Comparison of ENCODE assay signal across 15 cellular contexts in the genomic region with DNA sequence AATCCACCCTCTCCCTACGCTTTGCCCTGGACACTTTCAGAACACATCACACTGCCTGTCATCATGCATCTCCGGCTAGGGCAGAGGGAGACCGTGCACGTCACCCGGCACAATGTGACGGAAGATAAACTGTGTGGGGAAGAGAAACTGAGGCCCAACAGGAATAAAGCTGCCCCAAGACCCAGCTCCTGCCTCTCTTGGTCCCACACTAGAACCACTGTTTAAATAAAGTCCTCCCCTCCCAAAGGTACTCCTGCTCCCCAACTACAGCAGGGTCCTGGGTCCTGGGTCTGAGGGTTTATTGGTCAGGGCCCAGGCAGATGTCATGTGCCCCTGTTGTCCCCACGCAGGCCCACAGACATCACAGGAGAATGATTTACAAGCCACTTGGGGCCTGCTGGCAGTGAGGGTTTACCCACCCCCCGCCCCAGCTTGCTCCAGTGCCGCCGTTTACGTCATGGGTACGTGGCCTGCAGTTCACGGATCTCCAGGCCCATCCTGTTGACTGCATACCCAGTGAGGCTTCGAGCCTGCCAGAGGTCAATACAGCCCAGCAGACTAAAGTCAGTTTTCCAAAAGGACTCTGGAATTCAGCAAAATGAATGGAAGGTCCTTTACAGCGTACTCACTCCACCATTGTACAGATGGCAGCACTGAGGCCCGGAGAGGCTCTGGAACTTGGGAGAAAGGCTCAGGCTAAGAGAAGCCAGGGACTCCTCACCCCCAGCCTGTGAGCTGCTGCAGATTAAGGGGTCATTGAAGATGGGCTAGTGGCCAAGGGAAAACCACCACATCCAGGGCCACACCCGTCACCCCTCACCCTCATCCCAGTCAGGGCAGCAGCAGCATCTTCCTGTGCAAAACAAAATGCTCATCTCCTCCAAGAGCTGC. TPM values are rescaled to one million over a fixed set of nuclear protein-coding genes. Genes with fewer than 3 reads are reported as not detected.
DNase-seq lines count a peak whose midpoint lies in the region; ATAC-seq and TF ChIP-seq lines count a peak whose summit lies in the region.
"Had no signal": no experiment of that assay in that cellular context is flagged by ENCODE, and none has a peak within 500 bp of the region (broad histone marks: within the 10 kb centered on the region; RNA-seq: fewer than 3 reads in every experiment).

No MANE protein-coding gene starts in this region.

- H3K4me3 Mint-ChIP-seq in activated naive CD4-positive, alpha-beta T cell treated with anti-CD3 and anti-CD28 coated beads for 36 hours = no peak overlapping the region
- H3K4me3 Mint-ChIP-seq: activated T-cell treated with anti-CD3 and anti-CD28 coated beads, Interleukin-2, amount 50 U/mL, for 24 hours; GM23338; T-cell had no signal

- no peaks in the 10 kb centered on the region for H3K9me3 Mint-ChIP-seq in activated naive CD4-positive, alpha-beta T cell treated with anti-CD3 and anti-CD28 coated beads for 36 hours
- H3K9me3 Mint-ChIP-seq: activated T-cell treated with anti-CD3 and anti-CD28 coated beads, Interleukin-2, amount 50 U/mL, for 24 hours; GM23338 had no signal

- H3K4me1 ChIP-seq in left ventricle myocardium inferior (peaks cover 41% of the 10 kb centered on the region), suprapubic skin (peaks cover 4% of the 10 kb centered on the region)
- H3K4me1 ChIP-seq: psoas muscle had no signal

- H3K4me1 Mint-ChIP-seq in activated naive CD4-positive, alpha-beta T cell treated with anti-CD3 and anti-CD28 coated beads for 36 hours (ENCODE audit: low read depth) = no peaks in the 10 kb centered on the region
- H3K4me1 Mint-ChIP-seq: GM23338, T-cell had no signal

- TF ChIP-seq POLR2A in suprapubic skin (IDR thresholded peaks at IDR 0.05) = no peak

- H3K27me3 Mint-ChIP-seq in activated naive CD4-positive, alpha-beta T cell treated with anti-CD3 and anti-CD28 coated beads for 36 hours (ENCODE audit: low read depth) = no peaks in the 10 kb centered on the region
- H3K27me3 Mint-ChIP-seq: activated T-cell treated with anti-CD3 and anti-CD28 coated beads, Interleukin-2, amount 50 U/mL, for 24 hours; T-cell had no signal

- ATAC-seq in GM18502 (IDR thresholded peaks at IDR 0.05; ENCODE audit: poor library complexity, unreplicated experiment) = no peak
- ATAC-seq: mucosa of descending colon, psoas muscle, T-cell had no signal

- TF ChIP-seq CTCF in left ventricle myocardium inferior (IDR thresholded peaks at IDR 0.05; ENCODE audit: borderline replicate concordance) (no peak), suprapubic skin (IDR thresholded peaks at IDR 0.05) (no peak)

- H3K9me3 ChIP-seq in left ventricle myocardium inferior (replicated peaks) (no peaks in the 10 kb centered on the region), suprapubic skin (no peaks in the 10 kb centered on the region)
- H3K9me3 ChIP-seq: mucosa of descending colon, psoas muscle, thyroid gland had no signal

- H3K36me3 Mint-ChIP-seq in activated naive CD4-positive, alpha-beta T cell treated with anti-CD3 and anti-CD28 coated beads for 36 hours (ENCODE audit: low read depth) = peaks cover 6% of the 10 kb centered on the region

- intact Hi-C loops in activated naive CD4-positive, alpha-beta T cell treated with anti-CD3 and anti-CD28 coated beads for 36 hours (cut with micrococcal nuclease) = no loop called here
- intact Hi-C loops in left ventricle myocardium inferior (cut with micrococcal nuclease) = no loop called here

- whole genome bisulfite sequencing in suprapubic skin = 80% methylated on average over 9 of the region's 17 CpGs

- H3K27ac ChIP-seq in left ventricle myocardium inferior (replicated peaks) = peak overlapping the region; percentile 86
- H3K27ac ChIP-seq in suprapubic skin = no peak overlapping the region
- H3K27ac ChIP-seq: KMS-11, psoas muscle, thyroid gland had no signal

- no peak overlapping the region for H3K4me3 ChIP-seq in left ventricle myocardium inferior
- H3K4me3 ChIP-seq in suprapubic skin = no peak overlapping the region
- H3K4me3 ChIP-seq: GM23338, mucosa of descending colon, psoas muscle, thyroid gland had no signal

- TF ChIP-seq EP300 in suprapubic skin (IDR thresholded peaks at IDR 0.05) = no peak

- H3K36me3 ChIP-seq in left ventricle myocardium inferior (peaks cover 40% of the 10 kb centered on the region), suprapubic skin (peaks cover 33% of the 10 kb centered on the region)

- no peaks in the 10 kb centered on the region for H3K27me3 ChIP-seq in left ventricle myocardium inferior (ENCODE audit: low read depth)
- H3K27me3 ChIP-seq in suprapubic skin = no peaks in the 10 kb centered on the region
- H3K27me3 ChIP-seq: thyroid gland had no signal

- DNase-seq in activated naive CD4-positive, alpha-beta T cell treated with anti-CD3 and anti-CD28 coated beads, Interleukin-2, amount 50 U/mL, for 16 hours = peak; percentile 1
- DNase-seq in activated naive CD4-positive, alpha-beta T cell treated with anti-CD3 and anti-CD28 coated beads for 36 hours = no peak
- peak; percentile 12 for DNase-seq in left ventricle myocardium inferior
- peak; percentile 47 to 54 for DNase-seq in suprapubic skin (ENCODE audit: low spot score in 2 of 2)
- DNase-seq in glomerular visceral epithelial cell (ENCODE audit: extremely low spot score) = no peak
- DNase-seq: activated T-cell treated with anti-CD3 and anti-CD28 coated beads, Interleukin-2, amount 50 U/mL, for 24 hours; NCI-H1436; OCI-M1 had no signal

- CTCF ChIA-PET in activated naive CD4-positive, alpha-beta T cell treated with anti-CD3 and anti-CD28 coated beads for 36 hours (lab: Charles Lee) = interaction anchor here (0.6 to 2.0 kb wide), 3 partner anchors 160 to 976 kb away, joined by 3 to 5 read pairs (median 5); no protein-coding TSS in a partner anchor

- no peak overlapping the region for H3K27ac Mint-ChIP-seq in activated naive CD4-positive, alpha-beta T cell treated with anti-CD3 and anti-CD28 coated beads for 36 hours
- H3K27ac Mint-ChIP-seq: activated T-cell treated with anti-CD3 and anti-CD28 coated beads, Interleukin-2, amount 50 U/mL, for 24 hours; GM23338; T-cell had no signal

RNA-seq across cellular contexts. Expression of gene ALS2CL, which starts 23.2 kb away (rescaled TPM):
- 1 to 10 TPM; 5.1 TPM for total RNA-seq in activated naive CD4-positive, alpha-beta T cell treated with anti-CD3 and anti-CD28 coated beads for 36 hours
- 33.7 TPM for total RNA-seq in left ventricle myocardium inferior
- 100 to 1,000 TPM; 129 to 260 (median 172) TPM for total RNA-seq in suprapubic skin

RNA-seq across cellular contexts. Expression of gene TMIE, which starts 30.9 kb away (rescaled TPM):
- total RNA-seq in activated naive CD4-positive, alpha-beta T cell treated with anti-CD3 and anti-CD28 coated beads for 36 hours = 1 to 10 TPM; 1.2 to 1.5 TPM
- total RNA-seq in left ventricle myocardium inferior = 1.5 TPM
- under 1 TPM in 3 of 4 donors, not detected in 1; 0.59 to 0.78 (median 0.72) TPM for total RNA-seq in suprapubic skin

RNA-seq across cellular contexts. Expression of gene PRSS50, which starts 47.4 kb away (rescaled TPM):
- not detected for total RNA-seq in activated naive CD4-positive, alpha-beta T cell treated with anti-CD3 and anti-CD28 coated beads for 36 hours
- total RNA-seq in left ventricle myocardium inferior = 0.22 TPM
- not detected for total RNA-seq in suprapubic skin
- total RNA-seq: T-cell had no signal

RNA-seq across cellular contexts. Expression of gene FAM240A, which starts 57.9 kb away (rescaled TPM):
- not detected for total RNA-seq in activated naive CD4-positive, alpha-beta T cell treated with anti-CD3 and anti-CD28 coated beads for 36 hours
- total RNA-seq in left ventricle myocardium inferior (not detected), suprapubic skin (under 1 TPM in 1 of 4 donors, not detected in 3; 0.64 TPM)
- total RNA-seq: GM23338, mucosa of descending colon, T-cell had no signal

Comparison
In these comparisons a context has a peak if more than half of its experiments do, and no peak if none do; other contexts are left out.
1. DNase-seq: peak in activated naive CD4-positive, alpha-beta T cell treated with anti-CD3 and anti-CD28 coated beads, Interleukin-2, amount 50 U/mL, for 16 hours (single experiment), left ventricle myocardium inferior (single experiment) and suprapubic skin (2 of 2); none in activated naive CD4-positive, alpha-beta T cell treated with anti-CD3 and anti-CD28 coated beads for 36 hours (single experiment) and glomerular visceral epithelial cell (single experiment).